In the genomic region with DNA sequence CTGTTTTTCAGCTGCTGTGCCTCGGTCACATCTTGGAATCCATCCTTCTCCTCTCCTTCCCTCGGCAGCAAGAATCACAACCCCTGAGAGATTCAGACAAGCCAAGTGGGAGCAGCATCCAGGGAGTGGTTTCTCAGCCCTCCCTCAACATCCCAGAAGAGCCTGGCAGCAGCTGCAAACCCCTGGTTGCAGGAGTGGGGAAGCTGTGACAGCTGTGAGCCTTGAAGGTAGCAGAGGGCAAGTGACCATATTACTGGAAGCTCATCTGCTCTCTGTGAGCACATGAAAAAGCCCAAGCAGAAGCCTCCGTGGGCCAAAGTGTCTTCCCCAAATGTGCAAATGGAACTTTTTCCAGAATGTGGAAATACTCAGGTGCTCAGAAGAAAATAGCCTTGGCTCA, we compare ENCODE assay signal across 18 cellular contexts.
A peak's percentile ranks its signal among the peaks of the same experiment; 100 is the strongest.
DNase-seq lines count a peak whose midpoint lies in the region; ATAC-seq and TF ChIP-seq lines count a peak whose summit lies in the region.
"Had no signal": no experiment of that assay in that cellular context is flagged by ENCODE, and none has a peak within 500 bp of the region (broad histone marks: within the 10 kb centered on the region; RNA-seq: fewer than 3 reads in every experiment).

No MANE protein-coding gene starts in this region.

- H3K4me3 ChIP-seq in SJCRH30 (no peak overlapping the region), gastrocnemius medialis (no peak overlapping the region), tibial artery (no peak overlapping the region), BE2C (ENCODE audit: low read depth, low read length) (no peak overlapping the region)
- H3K4me3 ChIP-seq: BLaER1 treated with 17β-estradiol and CSF1 and Interleukin-3, amounts not matched to agents 10 nM and 100 nM had no signal

- peaks cover 9% of the 10 kb centered on the region for H3K27me3 Mint-ChIP-seq in nephron (ENCODE audit: low read depth)
- H3K27me3 Mint-ChIP-seq: CD4-positive, alpha-beta T cell had no signal

- intact Hi-C loops in gastrocnemius medialis (cut with DNase I; ENCODE audit: low total_unique reads) = no loop called here
- intact Hi-C loops in tibial artery (cut with DNase I; ENCODE audit: low total_unique reads) = loop anchor here (5.0 kb wide), 1 partner anchor 41 kb away; no protein-coding TSS in a partner anchor

- H3K4me3 Mint-ChIP-seq in nephron = peak overlapping the region in 1 of 3 experiments; percentile 3
- H3K4me3 Mint-ChIP-seq: CD4-positive, alpha-beta T cell; CD8-positive, alpha-beta T cell had no signal

- in situ Hi-C loops in gastrocnemius medialis (cut with MboI; ENCODE audit: low sequenced_read_pairs in 4 of 4) = no loop called here

- H3K36me3 ChIP-seq in SJCRH30 (no peaks in the 10 kb centered on the region), gastrocnemius medialis (no peaks in the 10 kb centered on the region), tibial artery (no peaks in the 10 kb centered on the region), BE2C (no peaks in the 10 kb centered on the region)
- H3K36me3 ChIP-seq: BLaER1 treated with 17β-estradiol and CSF1 and Interleukin-3, amounts not matched to agents 10 nM and 100 nM had no signal

- H3K4me1 ChIP-seq in SJCRH30 = peaks cover 6% of the 10 kb centered on the region; the same call in 1 of the 2 replicates
- H3K4me1 ChIP-seq in gastrocnemius medialis = peaks cover 0 to 15% of the 10 kb centered on the region in 2 donors
- peaks cover 0 to 71% (median 38%) of the 10 kb centered on the region in 4 donors for H3K4me1 ChIP-seq in tibial artery
- no peaks in the 10 kb centered on the region; the same call in 1 of the 2 replicates for H3K4me1 ChIP-seq in BE2C
- H3K4me1 ChIP-seq: Caco-2 had no signal

- H3K36me3 Mint-ChIP-seq in nephron (ENCODE audit: low read depth) = no peaks in the 10 kb centered on the region
- H3K36me3 Mint-ChIP-seq: CD8-positive, alpha-beta T cell had no signal

- H3K4me1 Mint-ChIP-seq in nephron = peaks cover 65% of the 10 kb centered on the region

- H3K27me3 ChIP-seq in SJCRH30 (no peaks in the 10 kb centered on the region), gastrocnemius medialis (no peaks in the 10 kb centered on the region), tibial artery (no peaks in the 10 kb centered on the region), BE2C (no peaks in the 10 kb centered on the region)
- H3K27me3 ChIP-seq: BLaER1 treated with 17β-estradiol and CSF1 and Interleukin-3, amounts not matched to agents 10 nM and 100 nM had no signal

- no peak for TF ChIP-seq POLR2A in gastrocnemius medialis (IDR thresholded peaks at IDR 0.05)

- H3K9me3 ChIP-seq in SJCRH30 (replicated peaks) (no peaks in the 10 kb centered on the region), gastrocnemius medialis (no peaks in the 10 kb centered on the region), tibial artery (no peaks in the 10 kb centered on the region), BE2C (no peaks in the 10 kb centered on the region)
- H3K9me3 ChIP-seq: BLaER1 treated with 17β-estradiol and CSF1 and Interleukin-3, amounts not matched to agents 10 nM and 100 nM; Caco-2 had no signal

- no peaks in the 10 kb centered on the region for H3K9me3 Mint-ChIP-seq in nephron
- H3K9me3 Mint-ChIP-seq: CD4-positive, alpha-beta T cell; CD8-positive, alpha-beta T cell had no signal

- H3K27ac ChIP-seq in SJCRH30 = no peak overlapping the region
- H3K27ac ChIP-seq in gastrocnemius medialis = peak overlapping the region in 3 of 4 donors; percentile 24 to 65 (median 58)
- H3K27ac ChIP-seq in tibial artery = peak overlapping the region; percentile 57 to 73
- H3K27ac ChIP-seq: BLaER1 treated with 17β-estradiol and CSF1 and Interleukin-3, amounts not matched to agents 10 nM and 100 nM; C4-2B had no signal

- H3K27ac Mint-ChIP-seq in nephron = peak overlapping the region; percentile 80 to 94 (median 93)
- H3K27ac Mint-ChIP-seq: CD4-positive, alpha-beta T cell; CD8-positive, alpha-beta T cell had no signal

- TF ChIP-seq CTCF in nephron (IDR thresholded peaks at IDR 0.05; ENCODE audit: unreplicated experiment in 3 of 3) (no peak), gastrocnemius medialis (IDR thresholded peaks at IDR 0.05 in 4 of 5, conservative IDR thresholded peaks at IDR 0.05 in 1 of 5) (no peak), tibial artery (IDR thresholded peaks at IDR 0.05) (no peak), BE2C (IDR thresholded peaks at IDR 0.05; ENCODE audit: low read depth, low read length) (no peak)

- ATAC-seq in gastrocnemius medialis (no peak), GM18909 (IDR thresholded peaks at IDR 0.05; ENCODE audit: poor library complexity, unreplicated experiment) (no peak), HG03520 (IDR thresholded peaks at IDR 0.05; ENCODE audit: unreplicated experiment) (no peak)
- ATAC-seq: CD8-positive, alpha-beta T cell had no signal

- peak; percentile 34 to 65 for DNase-seq in SJCRH30
- no peak for DNase-seq in gastrocnemius medialis
- no peak for DNase-seq in tibial artery
- DNase-seq in SKM-1 (lab: John Stamatoyannopoulos, UW; ENCODE audit: unreplicated experiment) = no peak
- DNase-seq in BE2C = no peak
- DNase-seq: 8988T; ACHN; Caco-2; Calu3; CD4-positive, alpha-beta T cell; CD8-positive, alpha-beta T cell; DMS79 treated with DMSO at 0.1 percent for 48 hours; GF-D8 had no signal

Comparison
In these comparisons a context has a peak if more than half of its experiments do, and no peak if none do; other contexts are left out.
1. DNase-seq: peak in SJCRH30 (2 of 2); none in gastrocnemius medialis (0 of 2), tibial artery (0 of 2), SKM-1 (single experiment) and BE2C (single experiment).